8 cellular contexts compared by ENCODE assay signal in genomic region chr17:81346090-81346907, GRCh38. TPM values are rescaled to one million over a fixed set of nuclear protein-coding genes. Genes with fewer than 3 reads are reported as not detected.
DNase-seq lines count a peak whose midpoint lies in the region; ATAC-seq and TF ChIP-seq lines count a peak whose summit lies in the region.

No MANE protein-coding gene starts in this region.

- H3K4me3 Mint-ChIP-seq in activated CD4-positive, alpha-beta T cell treated with anti-CD3 and anti-CD28 coated beads, Interleukin-2, amount 10 ng/mL, durations not matched to agents 7 days and 5 days, result peak overlapping the region; percentile 43

- no peak overlapping the region for H3K27ac Mint-ChIP-seq in activated CD4-positive, alpha-beta T cell treated with anti-CD3 and anti-CD28 coated beads, Interleukin-2, amount 10 ng/mL, durations not matched to agents 7 days and 5 days

- peaks cover 8% of the 10 kb centered on the region for H3K4me1 Mint-ChIP-seq in activated CD4-positive, alpha-beta T cell treated with anti-CD3 and anti-CD28 coated beads, Interleukin-2, amount 10 ng/mL, durations not matched to agents 7 days and 5 days

- H3K9me3 Mint-ChIP-seq in activated CD4-positive, alpha-beta T cell treated with anti-CD3 and anti-CD28 coated beads, Interleukin-2, amount 10 ng/mL, durations not matched to agents 7 days and 5 days, result no peaks in the 10 kb centered on the region

- H3K4me3 ChIP-seq in coronary artery, result peak overlapping the region; percentile 89

- CTCF ChIA-PET in activated CD4-positive, alpha-beta T cell treated with anti-CD3 and anti-CD28 coated beads, Interleukin-2, amount 10 ng/mL, durations not matched to agents 7 days and 5 days (lab: Charles Lee), result interaction anchor here (1.4 kb wide), 1 partner anchor 138 kb away, joined by 4 read pairs; no protein-coding TSS in a partner anchor

- TF ChIP-seq CTCF in coronary artery (IDR thresholded peaks at IDR 0.05), result no peak

- H3K27ac ChIP-seq in coronary artery, result peak overlapping the region; percentile 73 to 99

- H3K36me3 Mint-ChIP-seq in activated CD4-positive, alpha-beta T cell treated with anti-CD3 and anti-CD28 coated beads, Interleukin-2, amount 10 ng/mL, durations not matched to agents 7 days and 5 days (ENCODE audit: low read depth), result peaks cover 4% of the 10 kb centered on the region

- peak; percentile 99 for DNase-seq in AG08396 (ENCODE audit: low spot score)
- DNase-seq in NCI-H524 treated with DMSO at 0.1 percent for 48 hours (lab: John Stamatoyannopoulos, UW), result peak; percentile 86
- DNase-seq in activated CD4-positive, alpha-beta T cell treated with anti-CD3 and anti-CD28 coated beads, Interleukin-2, amount 10 ng/mL, durations not matched to agents 7 days and 5 days, result peak; percentile 93
- DNase-seq in coronary artery (ENCODE audit: low spot score), result peak; percentile 99
- peak; percentile 99 for DNase-seq in left lobe of liver (ENCODE audit: low spot score)
- DNase-seq in stimulated activated CD4-positive, alpha-beta T cell treated with anti-CD3 and anti-CD28 coated beads, Interleukin-1b, Interleukin-23, amount 100 ng/mL, for 48 hours, result peak; percentile 95

- peak; percentile 76 for ATAC-seq in HG03432 (IDR thresholded peaks at IDR 0.05; ENCODE audit: unreplicated experiment)
- peak; percentile 74 for ATAC-seq in left lobe of liver

- POLR2A ChIA-PET in activated CD4-positive, alpha-beta T cell treated with anti-CD3 and anti-CD28 coated beads, Interleukin-2, amount 10 ng/mL, durations not matched to agents 7 days and 5 days (lab: Charles Lee), result no interaction called here

- H3K27me3 Mint-ChIP-seq in activated CD4-positive, alpha-beta T cell treated with anti-CD3 and anti-CD28 coated beads, Interleukin-2, amount 10 ng/mL, durations not matched to agents 7 days and 5 days, result peaks cover 49% of the 10 kb centered on the region

- peak; percentile 7 for TF ChIP-seq POLR2A in GM19099 (IDR thresholded peaks at IDR 0.05; ENCODE audit: extremely low read depth, insufficient read length, low read depth)

RNA-seq across cellular contexts. Expression of gene BAHCC1, which starts 49.0 kb away (rescaled TPM):
- total RNA-seq in activated CD4-positive, alpha-beta T cell treated with anti-CD3 and anti-CD28 coated beads, Interleukin-2, amount 10 ng/mL, durations not matched to agents 7 days and 5 days, result not detected
- total RNA-seq in left lobe of liver, result 8.0 TPM

RNA-seq across cellular contexts. Expression of gene SLC38A10, which starts 51.2 kb away (rescaled TPM):
- total RNA-seq in activated CD4-positive, alpha-beta T cell treated with anti-CD3 and anti-CD28 coated beads, Interleukin-2, amount 10 ng/mL, durations not matched to agents 7 days and 5 days, result 100 to 1,000 TPM in 1 of 2 experiments, 10 to 100 TPM in 1; 94.4 to 109 TPM
- 101 TPM for total RNA-seq in left lobe of liver

Comparison
In these comparisons a context has a peak if more than half of its experiments do, and no peak if none do; other contexts are left out.
1. Peak in every context shown above with its lines: DNase-seq, ATAC-seq, H3K4me3 ChIP-seq and H3K27ac ChIP-seq.